ENCODE assay signal across 30 cellular contexts in the genomic region with DNA sequence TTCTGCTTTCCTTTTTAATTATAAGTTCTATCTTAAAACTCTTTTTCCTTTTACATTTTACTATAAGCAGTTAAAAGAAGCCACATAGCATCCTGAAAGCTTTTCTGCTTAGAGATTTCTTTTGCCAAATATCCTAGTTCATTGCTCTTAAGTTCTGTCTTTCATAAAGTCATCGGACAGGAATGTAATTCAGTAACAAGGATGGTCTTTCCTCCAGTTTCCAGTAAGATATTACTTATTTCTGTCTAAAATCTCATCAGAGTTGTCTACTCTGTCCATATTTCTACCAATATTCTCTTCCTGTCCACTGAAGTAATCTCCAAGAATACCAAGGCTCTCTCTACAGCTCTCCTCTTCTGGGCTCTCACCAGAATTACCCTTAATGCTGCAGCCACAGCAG. TPM values are rescaled to one million over a fixed set of nuclear protein-coding genes. Genes with fewer than 3 reads are reported as not detected.
DNase-seq lines count a peak whose midpoint lies in the region; ATAC-seq and TF ChIP-seq lines count a peak whose summit lies in the region.
"Had no signal": no experiment of that assay in that cellular context is flagged by ENCODE, and none has a peak within 500 bp of the region (broad histone marks: within the 10 kb centered on the region; RNA-seq: fewer than 3 reads in every experiment).

No MANE protein-coding gene starts in this region.

- no peak overlapping the region for H4K8ac ChIP-seq in mesendoderm (ENCODE audit: low read depth, low read length)

- TF ChIP-seq CTCF in AG04450 (IDR thresholded peaks at IDR 0.05; ENCODE audit: low read depth, low read length) (no peak), ascending aorta (IDR thresholded peaks at IDR 0.05) (no peak)

- H3K4ac ChIP-seq in mesendoderm (ENCODE audit: low read depth, low read length) = no peak overlapping the region

- H4K5ac ChIP-seq in mesendoderm (ENCODE audit: low read length) = no peak overlapping the region

- POLR2A ChIA-PET in AG04450 (lab: Yijun Ruan, JAX) = interaction anchor here (1.8 kb wide), 1 partner anchor 14 kb away, joined by 9 read pairs; no protein-coding TSS in a partner anchor

- ATAC-seq in HG03025 (IDR thresholded peaks at IDR 0.05; ENCODE audit: low FRiP score, unreplicated experiment) = no peak
- no peak for ATAC-seq in HG03097 (IDR thresholded peaks at IDR 0.05; ENCODE audit: low FRiP score, unreplicated experiment)
- ATAC-seq: activated CD8-positive, alpha-beta T cell treated with anti-CD3 and anti-CD28 coated beads, Interleukin-2, amount 10 ng/mL, durations not matched to agents 7 days and 5 days; activated T-cell treated with anti-CD3 and anti-CD28 coated beads, Interleukin-2, amount 50 U/mL, for 4 hours had no signal

- H3K79me2 ChIP-seq in mesendoderm (ENCODE audit: control insufficient read depth, insufficient read depth, low read length) = no peaks in the 10 kb centered on the region

- no peak overlapping the region for H3K23ac ChIP-seq in mesendoderm (ENCODE audit: low read length)

- H3K9ac ChIP-seq in mesendoderm (ENCODE audit: low read length) = no peak overlapping the region

- no CpG with 5 or more reads among the region's 1 CpG for WGBS in mesendoderm (ENCODE audit: extremely low coverage, insufficient coverage, low lambda C conversion rate)

- H3K9me3 ChIP-seq in AG04450 (ENCODE audit: control insufficient read depth, insufficient read depth, low read length) (no peaks in the 10 kb centered on the region), ascending aorta (peaks cover 11 to 39% of the 10 kb centered on the region in 2 donors)

- no peak overlapping the region for H3K4me2 ChIP-seq in mesendoderm (ENCODE audit: low read length)

- no peak overlapping the region for H3K56ac ChIP-seq in mesendoderm (ENCODE audit: low read length)

- peak; percentile 36 for DNase-seq in AG04450 (ENCODE audit: low read depth, low spot score)
- no peak for DNase-seq in ascending aorta (ENCODE audit: low spot score in 2 of 2)
- peak; percentile 91 for DNase-seq in fibroblast of peridontal ligament (ENCODE audit: extremely low read depth)
- peak; percentile 45 for DNase-seq in skeletal muscle cell (ENCODE audit: low read depth)
- DNase-seq in mesendoderm = no peak
- no peak for DNase-seq in NCI-H510A treated with DMSO at 0.1 percent for 48 hours (lab: John Stamatoyannopoulos, UW)
- DNase-seq: activated CD4-positive, CD25-positive, alpha-beta regulatory T cell; activated CD8-positive, alpha-beta T cell treated with anti-CD3 and anti-CD28 coated beads, Interleukin-2, amount 10 ng/mL, durations not matched to agents 7 days and 5 days; activated naive CD4-positive, alpha-beta T cell treated with Interleukin-2 at 50 U/mL for 16 hours; activated T-cell treated with anti-CD3 and anti-CD28 coated beads, Interleukin-2, amount 50 U/mL, for 4 hours; islet precursor cell; mammary epithelial cell; NCI-H1417 treated with DMSO at 0.1 percent for 48 hours; NCI-H2107; NCI-H524 treated with DMSO at 0.1 percent for 48 hours; occipital lobe; right lobe of liver; stimulated activated CD4-positive, alpha-beta T cell treated with anti-CD3 and anti-CD28 coated beads, Interleukin-1b, Interleukin-23, amount 100 ng/mL, for 48 hours; stimulated activated naive CD4-positive, alpha-beta T cell treated with Interleukin-2 at 50 U/mL for 16 hours; T-helper 9 cell had no signal

- H3K4me3 ChIP-seq in AG04450 (ENCODE audit: low read depth, low read length) (no peak overlapping the region), ascending aorta (no peak overlapping the region), skeletal muscle cell (ENCODE audit: low read depth, low read length) (no peak overlapping the region), mesendoderm (ENCODE audit: low read length) (no peak overlapping the region)
- H3K4me3 ChIP-seq: right lobe of liver had no signal

- intact Hi-C loops in ascending aorta (cut with DNase I) = no loop called here

- no peak overlapping the region for H2AK5ac ChIP-seq in mesendoderm (ENCODE audit: low read length)

- H2BK120ac ChIP-seq in mesendoderm (ENCODE audit: low read depth, low read length) = no peak overlapping the region

- no peak overlapping the region for H2BK15ac ChIP-seq in mesendoderm (replicated peaks; ENCODE audit: low read depth)

- CTCF ChIA-PET in AG04450 (lab: Charles Lee) = interaction anchor here (1.6 kb wide), 1 partner anchor 72 kb away, joined by 3 read pairs; no protein-coding TSS in a partner anchor

- no peak overlapping the region for H2BK5ac ChIP-seq in mesendoderm (ENCODE audit: low read length)

- H3K27ac ChIP-seq in AG04450 (ENCODE audit: low read depth, low read length) = peak overlapping the region; percentile 93
- peak overlapping the region; percentile 65 to 76 for H3K27ac ChIP-seq in ascending aorta
- H3K27ac ChIP-seq in mesendoderm (ENCODE audit: low read depth, low read length) = no peak overlapping the region
- H3K27ac ChIP-seq: HL-60, RWPE1 had no signal

- H3K27me3 ChIP-seq in AG04450 (ENCODE audit: control insufficient read depth, insufficient read depth, low read length) (no peaks in the 10 kb centered on the region), ascending aorta (no peaks in the 10 kb centered on the region), mesendoderm (ENCODE audit: insufficient read depth, low read length, poor library complexity) (no peaks in the 10 kb centered on the region)
- H3K27me3 ChIP-seq: right lobe of liver had no signal

- no peak overlapping the region for H3K18ac ChIP-seq in mesendoderm (ENCODE audit: low read length)

- H3K4me1 ChIP-seq in ascending aorta (peaks cover 0 to 4% of the 10 kb centered on the region in 2 donors), mesendoderm (ENCODE audit: control insufficient read depth, low read depth, low read length) (no peaks in the 10 kb centered on the region)

- H3K36me3 ChIP-seq in ascending aorta = no peaks in the 10 kb centered on the region
- H3K36me3 ChIP-seq in mesendoderm (ENCODE audit: control insufficient read depth, insufficient read depth, low read length) = no peaks in the 10 kb centered on the region
- H3K36me3 ChIP-seq: right lobe of liver had no signal

- no peaks in the 10 kb centered on the region for H3K79me1 ChIP-seq in mesendoderm (ENCODE audit: low read length)

RNA-seq across cellular contexts. Expression of a gene that starts 37.5 kb away (rescaled TPM):
- 0.77 and 0.88 TPM in 2 replicates for polyA plus RNA-seq in AG04450 (2011; rRNA removed)
- polyA minus RNA-seq in AG04450 (2011; rRNA and poly(A)+ RNA removed) = 0.64 and 0.65 TPM in 2 replicates
- 4.6 TPM for total RNA-seq in ascending aorta
- not detected for polyA plus RNA-seq in mesendoderm (2013, experiment 1 of 2)
- polyA plus RNA-seq in mesendoderm (2013, experiment 2 of 2) = not detected
- total RNA-seq: A673; activated CD8-positive, alpha-beta T cell treated with anti-CD3 and anti-CD28 coated beads, Interleukin-2, amount 10 ng/mL, durations not matched to agents 7 days and 5 days; frontal cortex; G401; mammary epithelial cell; occipital lobe had no signal
- polyA plus RNA-seq: CD14-positive monocyte, mammary epithelial cell had no signal

RNA-seq across cellular contexts. Expression of a gene that starts 45.1 kb away (rescaled TPM):
- polyA plus RNA-seq in AG04450 (2011; rRNA removed) = not detected in 2 replicates
- polyA minus RNA-seq in AG04450 (2011; rRNA and poly(A)+ RNA removed) = not detected in 2 replicates
- total RNA-seq in ascending aorta = not detected
- not detected for polyA plus RNA-seq in mesendoderm (2013, experiment 1 of 2)
- not detected for polyA plus RNA-seq in mesendoderm (2013, experiment 2 of 2)
- total RNA-seq: A673; activated CD8-positive, alpha-beta T cell treated with anti-CD3 and anti-CD28 coated beads, Interleukin-2, amount 10 ng/mL, durations not matched to agents 7 days and 5 days; activated T-cell treated with anti-CD3 and anti-CD28 coated beads, Interleukin-2, amount 50 U/mL, for 4 hours; cerebellum; frontal cortex; G401; M059J; occipital lobe had no signal
- polyA plus RNA-seq: CD14-positive monocyte, mammary epithelial cell had no signal

Comparison
In these comparisons a context has a peak if more than half of its experiments do, and no peak if none do; other contexts are left out.
1. DNase-seq: peak in AG04450 (single experiment), fibroblast of peridontal ligament (single experiment) and skeletal muscle cell (single experiment); none in ascending aorta (0 of 2), mesendoderm (single experiment) and NCI-H510A treated with DMSO at 0.1 percent for 48 hours (single experiment).